ENCODE assay signal across 1 cellular context in genomic region chr17:39722965-39723848, GRCh38.
TF ChIP-seq lines count a peak whose summit lies in the region.

No MANE protein-coding gene starts in this region.

TF ChIP-seq in GM12878, 131 proteins besides CTCF, POLR2A, EP300 and RAD21:
- TF ChIP-seq POLR2AphosphoS5 (IDR thresholded peaks at IDR 0.05; ENCODE audit: low read length) = no peak
- TF ChIP-seq MAX (IDR thresholded peaks at IDR 0.05; ENCODE audit: low read depth, low read length) = no peak
- no peak for TF ChIP-seq HDGF (IDR thresholded peaks at IDR 0.05)
- no peak for TF ChIP-seq CEBPB (IDR thresholded peaks at IDR 0.05; ENCODE audit: borderline replicate concordance in 1 of 2, low read depth in 2 of 2, low read length in 2 of 2)
- no peak for TF ChIP-seq POLR2AphosphoS2 (IDR thresholded peaks at IDR 0.05; ENCODE audit: low read depth, low read length)
- no peak for TF ChIP-seq ZBTB40 (IDR thresholded peaks at IDR 0.05; ENCODE audit: borderline replicate concordance)
- TF ChIP-seq LARP7 (IDR thresholded peaks at IDR 0.05) = no peak
- TF ChIP-seq EED (IDR thresholded peaks at IDR 0.05; ENCODE audit: low read depth) = no peak
- no peak for TF ChIP-seq NFXL1 (IDR thresholded peaks at IDR 0.05; ENCODE audit: borderline replicate concordance)
- no peak for TF ChIP-seq CHD2 (IDR thresholded peaks at IDR 0.05; ENCODE audit: borderline replicate concordance, low read depth, low read length)
- no peak for TF ChIP-seq HDAC6 (IDR thresholded peaks at IDR 0.05; ENCODE audit: unreplicated experiment)
- no peak for TF ChIP-seq PKNOX1 (IDR thresholded peaks at IDR 0.05)
- no peak for TF ChIP-seq ASH2L (IDR thresholded peaks at IDR 0.05; ENCODE audit: borderline replicate concordance, low read depth)
- TF ChIP-seq YBX1 (IDR thresholded peaks at IDR 0.05) = no peak
- TF ChIP-seq RUNX3 (IDR thresholded peaks at IDR 0.05; ENCODE audit: low read length) = no peak
- no peak for TF ChIP-seq SUPT20H (IDR thresholded peaks at IDR 0.05; ENCODE audit: borderline replicate concordance, control insufficient read depth, low read depth, low read length)
- TF ChIP-seq TCF3 (IDR thresholded peaks at IDR 0.05; ENCODE audit: borderline replicate concordance, insufficient read depth, low read depth, low read length) = no peak
- TF ChIP-seq ETV6 (conservative IDR thresholded peaks at IDR 0.05 in 1 of 2, IDR thresholded peaks at IDR 0.05 in 1 of 2; ENCODE audit: borderline replicate concordance in 1 of 2, low read depth in 1 of 2) = no peak
TF ChIP-seq in GM12878: peak in this region for 0.
